ENCODE assay signal across 17 cellular contexts in genomic region chr13:75418997-75419396, GRCh38.
DNase-seq lines count a peak whose midpoint lies in the region; ATAC-seq and TF ChIP-seq lines count a peak whose summit lies in the region.
"Had no signal": no experiment of that assay in that cellular context is flagged by ENCODE, and none has a peak within 500 bp of the region (broad histone marks: within the 10 kb centered on the region; RNA-seq: fewer than 3 reads in every experiment).

No MANE protein-coding gene starts in this region.

- peak overlapping the region in 2 of 3 experiments; percentile 7 to 43; a peak in 1 of 7 replicates for H3K27ac Mint-ChIP-seq in H9
- H3K27ac Mint-ChIP-seq: activated naive CD4-positive, alpha-beta T cell treated with anti-CD3 and anti-CD28 coated beads for 36 hours; stimulated activated naive CD8-positive, alpha-beta T cell treated with anti-CD3 and anti-CD28 coated beads, Interleukin-15, Interleukin-2, amounts not matched to agents 100 ng/mL and 50 ng/mL, for 24 hours had no signal

- H3K27me3 Mint-ChIP-seq in H9 (ENCODE audit: low read depth) = no peaks in the 10 kb centered on the region

- no peak overlapping the region for H3K14ac ChIP-seq in H9 (ENCODE audit: insufficient read depth, low read length)

- H3K9me3 Mint-ChIP-seq in H9 = no peaks in the 10 kb centered on the region
- H3K9me3 Mint-ChIP-seq: activated naive CD4-positive, alpha-beta T cell treated with anti-CD3 and anti-CD28 coated beads for 36 hours; stimulated activated naive CD8-positive, alpha-beta T cell treated with anti-CD3 and anti-CD28 coated beads, Interleukin-15, Interleukin-2, amounts not matched to agents 100 ng/mL and 50 ng/mL, for 24 hours had no signal

- H3K9ac ChIP-seq in H9 (ENCODE audit: extremely low read depth, insufficient read length, low read length) (no peak overlapping the region), subcutaneous abdominal adipose tissue (ENCODE audit: low read length in 5 of 5) (no peak overlapping the region)

- DNase-seq in H9 (no peak), adrenal gland (no peak), left ventricle myocardium superior (no peak), NCI-H510A (lab: John Stamatoyannopoulos, UW) (no peak)
- DNase-seq: activated naive CD4-positive, alpha-beta T cell treated with anti-CD3 and anti-CD28 coated beads for 36 hours; brain microvascular endothelial cell; effector CD8-positive, alpha-beta T cell; Kasumi-1; NCI-H1694; NCI-H69; nucleus accumbens had no signal

- H3K4me3 Mint-ChIP-seq in H9 = no peak overlapping the region
- H3K4me3 Mint-ChIP-seq: activated naive CD4-positive, alpha-beta T cell treated with anti-CD3 and anti-CD28 coated beads for 36 hours; stimulated activated naive CD8-positive, alpha-beta T cell treated with anti-CD3 and anti-CD28 coated beads, Interleukin-15, Interleukin-2, amounts not matched to agents 100 ng/mL and 50 ng/mL, for 24 hours had no signal

- H3K23ac ChIP-seq in H9 (ENCODE audit: insufficient read length, low read depth, low read length) = no peak overlapping the region

- no peak overlapping the region for H3T11ph ChIP-seq in H9 (ENCODE audit: low read length)

- H3K4me1 ChIP-seq in H9 (ENCODE audit: insufficient read depth, low read length) (no peaks in the 10 kb centered on the region), adrenal gland (replicated peaks in 1 of 2) (peaks cover 59 to 95% of the 10 kb centered on the region in 2 donors), subcutaneous abdominal adipose tissue (ENCODE audit: control insufficient read depth in 5 of 5, insufficient read depth in 5 of 5, low read length in 5 of 5) (peaks cover 0 to 55% (median 36%) of the 10 kb centered on the region in 5 donors)

- no peak for TF ChIP-seq POLR2A in adrenal gland (IDR thresholded peaks at IDR 0.05)

- ATAC-seq in left ventricle myocardium superior = peak; percentile 39
- no peak for ATAC-seq in GM18909 (IDR thresholded peaks at IDR 0.05; ENCODE audit: poor library complexity, unreplicated experiment)
- ATAC-seq in GM18873 (IDR thresholded peaks at IDR 0.05; ENCODE audit: low FRiP score, unreplicated experiment) = no peak

- no peak overlapping the region for H2BK12ac ChIP-seq in H9 (ENCODE audit: insufficient read length, low read depth, low read length)

- H3K79me1 ChIP-seq in H9 (ENCODE audit: insufficient read depth, low read depth, low read length, poor library complexity, severe bottlenecking) = peaks cover 6% of the 10 kb centered on the region

- no peaks in the 10 kb centered on the region for H3K27me3 ChIP-seq in H9 (ENCODE audit: insufficient read depth, low read length)
- no peaks in the 10 kb centered on the region for H3K27me3 ChIP-seq in adrenal gland
- no peaks in the 10 kb centered on the region for H3K27me3 ChIP-seq in subcutaneous abdominal adipose tissue (ENCODE audit: control insufficient read depth in 5 of 5, insufficient read depth in 4 of 5, low read length in 5 of 5)
- H3K27me3 ChIP-seq: brain microvascular endothelial cell had no signal

- H3K27ac ChIP-seq in H9 (ENCODE audit: insufficient read length, low read depth, low read length) (no peak overlapping the region), adrenal gland (peak overlapping the region in 3 of 5 donors; percentile 30 to 51 (median 37)), subcutaneous abdominal adipose tissue (ENCODE audit: low read depth, low read length) (peak overlapping the region; percentile 84)
- H3K27ac ChIP-seq: brain microvascular endothelial cell, RWPE1 had no signal

- no peak overlapping the region for H2AK5ac ChIP-seq in H9 (ENCODE audit: insufficient read length, low read length)

- TF ChIP-seq CTCF in H9 (conservative IDR thresholded peaks at IDR 0.05) (no peak), adrenal gland (IDR thresholded peaks at IDR 0.05) (no peak)

- H3K56ac ChIP-seq in H9 (ENCODE audit: insufficient read length, low read depth, low read length) = no peak overlapping the region

- H3K4me2 ChIP-seq in H9 (ENCODE audit: insufficient read depth, insufficient read length, low read length) = no peak overlapping the region
- H3K4me2 ChIP-seq: smooth muscle cell had no signal

- no peak overlapping the region for H4K5ac ChIP-seq in H9 (ENCODE audit: insufficient read length, low read depth, low read length)

- no peak overlapping the region for H4K91ac ChIP-seq in H9 (ENCODE audit: insufficient read length, low read depth, low read length)

- intact Hi-C loops in adrenal gland (cut with DNase I) (no loop called here), left ventricle myocardium superior (cut with micrococcal nuclease) (no loop called here)

- H3K18ac ChIP-seq in H9 (ENCODE audit: insufficient read length, low read depth, low read length) = no peak overlapping the region

- H3K4me1 Mint-ChIP-seq in H9 = peaks cover 2 to 10% of the 10 kb centered on the region in 2 experiments; a peak in 3 of 4 replicates

- no peak overlapping the region for H3K4me3 ChIP-seq in adrenal gland
- no peak overlapping the region for H3K4me3 ChIP-seq in subcutaneous abdominal adipose tissue (ENCODE audit: low read depth in 1 of 5, low read length in 5 of 5)
- H3K4me3 ChIP-seq: smooth muscle cell had no signal

- H4K20me1 ChIP-seq in H9 (ENCODE audit: control insufficient read depth, insufficient read depth, insufficient read length) = no peaks in the 10 kb centered on the region

- WGBS in H9 (ENCODE audit: extremely low coverage, insufficient read length, low lambda C conversion rate) = no CpG with 5 or more reads among the region's 2 CpGs
- 25 to 51% (median 31%) methylated on average over 2 of the region's 2 CpGs for WGBS in adrenal gland, 4 donors

- no peak overlapping the region for H2BK15ac ChIP-seq in H9 (ENCODE audit: low read depth, low read length)

- H2BK20ac ChIP-seq in H9 (ENCODE audit: low read depth, low read length, poor library complexity, severe bottlenecking) = no peak overlapping the region

- no peaks in the 10 kb centered on the region for H3K36me3 ChIP-seq in adrenal gland (replicated peaks in 1 of 2)
- H3K36me3 ChIP-seq in subcutaneous abdominal adipose tissue (ENCODE audit: control insufficient read depth in 5 of 5, insufficient read depth in 5 of 5, low read length in 5 of 5) = no peaks in the 10 kb centered on the region
- H3K36me3 ChIP-seq: brain microvascular endothelial cell had no signal

- H2BK5ac ChIP-seq in H9 (ENCODE audit: insufficient read length, low read length) = no peak overlapping the region

- no peak overlapping the region for H3K4ac ChIP-seq in H9 (ENCODE audit: low read depth, low read length)

- H3K79me2 ChIP-seq in H9 (ENCODE audit: insufficient read depth, low read length) = no peaks in the 10 kb centered on the region

- no peaks in the 10 kb centered on the region for H3K9me3 ChIP-seq in H9 (ENCODE audit: control insufficient read depth, low read depth, low read length)
- H3K9me3 ChIP-seq in adrenal gland (replicated peaks in 1 of 3) = no peaks in the 10 kb centered on the region
- H3K9me3 ChIP-seq in subcutaneous abdominal adipose tissue (ENCODE audit: control insufficient read depth in 5 of 5, low read length in 5 of 5) = no peaks in the 10 kb centered on the region

- H4K8ac ChIP-seq in H9 (replicated peaks; ENCODE audit: insufficient read length, low read depth, low read length) = no peak overlapping the region

- H3K36me3 Mint-ChIP-seq in H9 (ENCODE audit: insufficient read depth in 1 of 3, low read depth in 3 of 3) = no peaks in the 10 kb centered on the region

- H2BK120ac ChIP-seq in H9 (ENCODE audit: low read depth, low read length, poor library complexity, severe bottlenecking) = no peak overlapping the region

- H2AFZ ChIP-seq in H9 (ENCODE audit: low read length) = no peak overlapping the region

- H3K23me2 ChIP-seq in H9 (ENCODE audit: insufficient read length, low read depth, low read length, poor library complexity, severe bottlenecking) = no peaks in the 10 kb centered on the region
